8 cellular contexts compared by ENCODE assay signal in genomic region chr9:129991139-129991538, GRCh38. TPM values are rescaled to one million over a fixed set of nuclear protein-coding genes. Genes with fewer than 3 reads are reported as not detected.
DNase-seq lines count a peak whose midpoint lies in the region; ATAC-seq and TF ChIP-seq lines count a peak whose summit lies in the region.
"Not testable (repeated sequence)": the region's sequence is repeated elsewhere in the genome, so short reads cannot be mapped to it uniquely, and the experiment has no call there.

No MANE protein-coding gene starts in this region.

- H3K4me3 Mint-ChIP-seq in CD4-positive, alpha-beta T cell; activated CD8-positive, alpha-beta T cell treated with anti-CD3 and anti-CD28 coated beads, Interleukin-2, amount 10 ng/mL, durations not matched to agents 7 days and 5 days; natural killer cell: not testable (repeated sequence)
- peak overlapping the region in 1 of 3 donors; percentile 55 for H3K4me3 Mint-ChIP-seq in T-cell
- H3K4me3 Mint-ChIP-seq in activated naive CD8-positive, alpha-beta T cell, result peak overlapping the region; percentile 76
- peak overlapping the region; percentile 70 for H3K4me3 Mint-ChIP-seq in stimulated activated naive CD8-positive, alpha-beta T cell treated with anti-CD3 and anti-CD28 coated beads, Interleukin-15, Interleukin-2, amounts not matched to agents 100 ng/mL and 50 ng/mL, for 24 hours

- POLR2A ChIA-PET in CD4-positive, alpha-beta T cell (lab: Charles Lee), result interaction anchor here (0.6 to 2.1 kb wide), 9 partner anchors 10 to 253 kb away, joined by 3 to 8 read pairs (median 4); no protein-coding TSS in a partner anchor
- POLR2A ChIA-PET in HEK293 (lab: Yijun Ruan, JAX), result not testable (repeated sequence)
- POLR2A ChIA-PET in T-cell (lab: Charles Lee), result interaction anchor here (0.6 to 1.1 kb wide), 3 partner anchors 38 to 48 kb away, joined by 3 to 4 read pairs (median 3); no protein-coding TSS in a partner anchor
- POLR2A ChIA-PET in activated CD8-positive, alpha-beta T cell treated with anti-CD3 and anti-CD28 coated beads, Interleukin-2, amount 10 ng/mL, durations not matched to agents 7 days and 5 days (lab: Charles Lee), result interaction anchor here (0.7 to 1.2 kb wide), 4 partner anchors 28 to 104 kb away, joined by 3 read pairs; no protein-coding TSS in a partner anchor

- H3K4me1 Mint-ChIP-seq in CD4-positive, alpha-beta T cell (ENCODE audit: low read depth), result peaks cover 69% of the 10 kb centered on the region
- H3K4me1 Mint-ChIP-seq in T-cell (peaks cover 72 to 80% (median 79%) of the 10 kb centered on the region in 3 donors), natural killer cell (peaks cover 50 to 64% of the 10 kb centered on the region in 2 donors)
- H3K4me1 Mint-ChIP-seq in activated CD8-positive, alpha-beta T cell treated with anti-CD3 and anti-CD28 coated beads, Interleukin-2, amount 10 ng/mL, durations not matched to agents 7 days and 5 days (ENCODE audit: low read depth), result peaks cover 67% of the 10 kb centered on the region
- H3K4me1 Mint-ChIP-seq in activated naive CD8-positive, alpha-beta T cell (ENCODE audit: low read depth), result peaks cover 77% of the 10 kb centered on the region
- H3K4me1 Mint-ChIP-seq in stimulated activated naive CD8-positive, alpha-beta T cell treated with anti-CD3 and anti-CD28 coated beads, Interleukin-15, Interleukin-2, amounts not matched to agents 100 ng/mL and 50 ng/mL, for 24 hours (ENCODE audit: low read depth), result peaks cover 94% of the 10 kb centered on the region

- 100% methylated on average over 6 of the region's 6 CpGs for WGBS in esophagus muscularis mucosa

- not testable (repeated sequence) for H3K36me3 ChIP-seq in HEK293 (ENCODE audit: control insufficient read depth in 2 of 2, insufficient read depth in 1 of 2, low read length in 2 of 2)
- H3K36me3 ChIP-seq in esophagus muscularis mucosa, result peaks cover 0 to 14% (median 4%) of the 10 kb centered on the region in 4 donors

- peak overlapping the region; percentile 84 for H3K27ac ChIP-seq in CD4-positive, alpha-beta T cell (ENCODE audit: low read depth, low read length)
- not testable (repeated sequence) for H3K27ac ChIP-seq in HEK293 (ENCODE audit: extremely low read depth, low read depth, low read length)
- H3K27ac ChIP-seq in esophagus muscularis mucosa (replicated peaks in 1 of 4), result peak overlapping the region; percentile 71 to 81 (median 80)

- H3K4me1 ChIP-seq in HEK293 (ENCODE audit: control insufficient read depth, insufficient read depth, low read length), result not testable (repeated sequence)
- H3K4me1 ChIP-seq in esophagus muscularis mucosa, result peaks cover 9 to 90% (median 81%) of the 10 kb centered on the region in 4 donors

- not testable (repeated sequence) for H3K27me3 ChIP-seq in CD4-positive, alpha-beta T cell (ENCODE audit: control insufficient read depth, insufficient read depth, low read length); esophagus muscularis mucosa

- H3K9me3 ChIP-seq in CD4-positive, alpha-beta T cell (ENCODE audit: control insufficient read depth, low read length); HEK293 (ENCODE audit: control insufficient read depth, insufficient read depth, low read depth, low read length); esophagus muscularis mucosa: not testable (repeated sequence)

- CTCF ChIA-PET in CD4-positive, alpha-beta T cell (lab: Charles Lee), result interaction anchor here (0.8 to 1.3 kb wide), 2 partner anchors 40 to 47 kb away, joined by 3 to 4 read pairs; no protein-coding TSS in a partner anchor
- CTCF ChIA-PET in HEK293 (lab: Yijun Ruan, JAX), result interaction anchor here (0.6 to 1.4 kb wide), 2 partner anchors 49 to 61 kb away, joined by 3 read pairs; no protein-coding TSS in a partner anchor
- CTCF ChIA-PET in T-cell (lab: Charles Lee), result interaction anchor here in 1 of 2 donors (0.6 kb wide), 1 partner anchor 49 kb away, joined by 3 read pairs; no protein-coding TSS in a partner anchor
- CTCF ChIA-PET in activated CD8-positive, alpha-beta T cell treated with anti-CD3 and anti-CD28 coated beads, Interleukin-2, amount 10 ng/mL, durations not matched to agents 7 days and 5 days (lab: Charles Lee), result interaction anchor here (0.6 to 1.9 kb wide), 4 partner anchors 19 to 106 kb away, joined by 3 to 7 read pairs (median 4); no protein-coding TSS in a partner anchor

- H3K9me3 Mint-ChIP-seq in CD4-positive, alpha-beta T cell; T-cell; activated CD8-positive, alpha-beta T cell treated with anti-CD3 and anti-CD28 coated beads, Interleukin-2, amount 10 ng/mL, durations not matched to agents 7 days and 5 days (ENCODE audit: insufficient read depth); activated naive CD8-positive, alpha-beta T cell (ENCODE audit: low read depth); natural killer cell; stimulated activated naive CD8-positive, alpha-beta T cell treated with anti-CD3 and anti-CD28 coated beads, Interleukin-15, Interleukin-2, amounts not matched to agents 100 ng/mL and 50 ng/mL, for 24 hours: not testable (repeated sequence)

- not testable (repeated sequence) for TF ChIP-seq EP300 in esophagus muscularis mucosa (IDR thresholded peaks at IDR 0.05)

- ATAC-seq in CD4-positive, alpha-beta T cell (ENCODE audit: poor library complexity); T-cell (replicated peaks in 1 of 4); activated CD8-positive, alpha-beta T cell treated with anti-CD3 and anti-CD28 coated beads, Interleukin-2, amount 10 ng/mL, durations not matched to agents 7 days and 5 days; natural killer cell: not testable (repeated sequence)

- H3K27me3 Mint-ChIP-seq in CD4-positive, alpha-beta T cell; T-cell; activated CD8-positive, alpha-beta T cell treated with anti-CD3 and anti-CD28 coated beads, Interleukin-2, amount 10 ng/mL, durations not matched to agents 7 days and 5 days (ENCODE audit: low read depth); activated naive CD8-positive, alpha-beta T cell; natural killer cell (ENCODE audit: low read depth in 2 of 2); stimulated activated naive CD8-positive, alpha-beta T cell treated with anti-CD3 and anti-CD28 coated beads, Interleukin-15, Interleukin-2, amounts not matched to agents 100 ng/mL and 50 ng/mL, for 24 hours: not testable (repeated sequence)

- not testable (repeated sequence) for H3K4me3 ChIP-seq in HEK293 (ENCODE audit: low read depth, low read length); esophagus muscularis mucosa

- not testable (repeated sequence) for DNase-seq in CD4-positive, alpha-beta T cell; T-cell; activated CD8-positive, alpha-beta T cell treated with anti-CD3 and anti-CD28 coated beads, Interleukin-2, amount 10 ng/mL, durations not matched to agents 7 days and 5 days; esophagus muscularis mucosa (ENCODE audit: extremely low spot score); natural killer cell

- intact Hi-C loops in CD4-positive, alpha-beta T cell (cut with DNase I, micrococcal nuclease), result loop anchor here in 1 of 2 experiments (2.0 kb wide), 1 partner anchor 16 kb away; no protein-coding TSS in a partner anchor
- intact Hi-C loops in esophagus muscularis mucosa (cut with DNase I); natural killer cell (cut with micrococcal nuclease): not testable (repeated sequence)

- peaks cover 61% of the 10 kb centered on the region for H3K36me3 Mint-ChIP-seq in CD4-positive, alpha-beta T cell (ENCODE audit: low read depth)
- peaks cover 27% of the 10 kb centered on the region for H3K36me3 Mint-ChIP-seq in T-cell
- peaks cover 53% of the 10 kb centered on the region for H3K36me3 Mint-ChIP-seq in activated CD8-positive, alpha-beta T cell treated with anti-CD3 and anti-CD28 coated beads, Interleukin-2, amount 10 ng/mL, durations not matched to agents 7 days and 5 days (ENCODE audit: low read depth)
- H3K36me3 Mint-ChIP-seq in activated naive CD8-positive, alpha-beta T cell, result peaks cover 26% of the 10 kb centered on the region
- H3K36me3 Mint-ChIP-seq in natural killer cell, result not testable (repeated sequence)
- peaks cover 71% of the 10 kb centered on the region for H3K36me3 Mint-ChIP-seq in stimulated activated naive CD8-positive, alpha-beta T cell treated with anti-CD3 and anti-CD28 coated beads, Interleukin-15, Interleukin-2, amounts not matched to agents 100 ng/mL and 50 ng/mL, for 24 hours (ENCODE audit: low read depth)

- not testable (repeated sequence) for TF ChIP-seq CTCF in CD4-positive, alpha-beta T cell (IDR thresholded peaks at IDR 0.05); HEK293 (tag by site-specific recombination; IDR thresholded peaks at IDR 0.05); esophagus muscularis mucosa (IDR thresholded peaks at IDR 0.05); natural killer cell (IDR thresholded peaks at IDR 0.05)

- peak overlapping the region; percentile 93 for H3K27ac Mint-ChIP-seq in CD4-positive, alpha-beta T cell
- H3K27ac Mint-ChIP-seq in T-cell (peak overlapping the region; percentile 94 to 95), natural killer cell (peak overlapping the region; percentile 61 to 85)
- peak overlapping the region; percentile 82 for H3K27ac Mint-ChIP-seq in activated CD8-positive, alpha-beta T cell treated with anti-CD3 and anti-CD28 coated beads, Interleukin-2, amount 10 ng/mL, durations not matched to agents 7 days and 5 days
- H3K27ac Mint-ChIP-seq in activated naive CD8-positive, alpha-beta T cell, result peak overlapping the region; percentile 99
- H3K27ac Mint-ChIP-seq in stimulated activated naive CD8-positive, alpha-beta T cell treated with anti-CD3 and anti-CD28 coated beads, Interleukin-15, Interleukin-2, amounts not matched to agents 100 ng/mL and 50 ng/mL, for 24 hours, result peak overlapping the region; percentile 98

- TF ChIP-seq POLR2A in esophagus muscularis mucosa (IDR thresholded peaks at IDR 0.05; ENCODE audit: low read depth), result not testable (repeated sequence)

TF ChIP-seq in HEK293, 187 proteins besides CTCF, POLR2A, EP300 and RAD21 (continues in another document):
- peak; percentile 85 for TF ChIP-seq ZNF121 (tag by site-specific recombination; IDR thresholded peaks at IDR 0.05)

RNA-seq across cellular contexts. Expression of gene FNBP1, which starts 51.9 kb away (rescaled TPM):
- 100 to 1,000 TPM; 166 to 181 TPM for total RNA-seq in CD4-positive, alpha-beta T cell
- total RNA-seq in T-cell, result 100 to 1,000 TPM; 166 to 211 (median 182) TPM
- total RNA-seq in activated CD8-positive, alpha-beta T cell treated with anti-CD3 and anti-CD28 coated beads, Interleukin-2, amount 10 ng/mL, durations not matched to agents 7 days and 5 days, result 100 to 1,000 TPM; 173 to 176 TPM
- 100 to 1,000 TPM; 177 to 317 (median 254) TPM for total RNA-seq in esophagus muscularis mucosa
- total RNA-seq in natural killer cell, result 100 to 1,000 TPM; 177 to 209 (median 203) TPM
